12 cellular contexts compared by ENCODE assay signal in genomic region chr2:182667321-182667695, GRCh38. TPM values are rescaled to one million over a fixed set of nuclear protein-coding genes. Genes with fewer than 3 reads are reported as not detected.
A peak's percentile ranks its signal among the peaks of the same experiment; 100 is the strongest.
DNase-seq lines count a peak whose midpoint lies in the region; ATAC-seq, FAIRE-seq and TF ChIP-seq lines count a peak whose summit lies in the region.
"Had no signal": no experiment of that assay in that cellular context is flagged by ENCODE, and none has a peak within 500 bp of the region (broad histone marks: within the 10 kb centered on the region; RNA-seq: fewer than 3 reads in every experiment).

No MANE protein-coding gene starts in this region.

- H3K9ac ChIP-seq in OCI-LY3 (ENCODE audit: low read length), result no peak overlapping the region
- H3K9ac ChIP-seq in kidney (ENCODE audit: low read length in 2 of 2), result no peak overlapping the region

- H3K9me3 ChIP-seq in OCI-LY3 (ENCODE audit: insufficient read depth, low read length) (no peaks in the 10 kb centered on the region), kidney (ENCODE audit: control insufficient read depth in 1 of 2, low read length in 2 of 2) (no peaks in the 10 kb centered on the region)

- no peak for FAIRE-seq in kidney (lab: Jason Lieb, UNC)
- FAIRE-seq: small intestine had no signal

- H3K27me3 ChIP-seq in OCI-LY3 (ENCODE audit: low read depth, low read length), result no peaks in the 10 kb centered on the region

- no peaks in the 10 kb centered on the region for H3K79me2 ChIP-seq in OCI-LY3 (ENCODE audit: low read length)

- peaks cover 6% of the 10 kb centered on the region; the same call in 1 of the 2 replicates for H3K4me1 ChIP-seq in OCI-LY3 (ENCODE audit: low read length)
- no peaks in the 10 kb centered on the region for H3K4me1 ChIP-seq in kidney (ENCODE audit: control insufficient read depth in 1 of 2, insufficient read depth in 1 of 2, low read depth in 1 of 2, low read length in 2 of 2)

- ATAC-seq in GM18499 (IDR thresholded peaks at IDR 0.05; ENCODE audit: insufficient read depth, unreplicated experiment) (peak; percentile 9), GM19438 (IDR thresholded peaks at IDR 0.05; ENCODE audit: low read depth, unreplicated experiment) (peak; percentile 28), HG02885 (IDR thresholded peaks at IDR 0.05; ENCODE audit: poor library complexity, unreplicated experiment) (peak; percentile 36)

- no peak overlapping the region for H3K4me3 ChIP-seq in OCI-LY3 (ENCODE audit: low read length)
- no peak overlapping the region for H3K4me3 ChIP-seq in kidney (ENCODE audit: low read length in 2 of 2)

- H2AFZ ChIP-seq in OCI-LY3 (ENCODE audit: low read depth, low read length), result peak overlapping the region; percentile 58

- no peak for TF ChIP-seq CTCF in OCI-LY3 (IDR thresholded peaks at IDR 0.05; ENCODE audit: low read depth, low read length)
- TF ChIP-seq CTCF in kidney (IDR thresholded peaks at IDR 0.05; ENCODE audit: borderline replicate concordance, extremely low read depth, insufficient read depth), result no peak

- H4K20me1 ChIP-seq in OCI-LY3 (ENCODE audit: insufficient read depth, low read length), result no peaks in the 10 kb centered on the region

- H3K27ac ChIP-seq in OCI-LY3 (ENCODE audit: low read length) (no peak overlapping the region), kidney (ENCODE audit: low read depth in 2 of 2, low read length in 2 of 2) (no peak overlapping the region)
- H3K27ac ChIP-seq: HL-60 had no signal

- DNase-seq in amygdala (lab: John Stamatoyannopoulos, UW) (no peak), NCI-H2171 (lab: John Stamatoyannopoulos, UW) (no peak), cortex of kidney (lab: John Stamatoyannopoulos, UW) (no peak), kidney (no peak)
- DNase-seq: hypothalamus, NCI-H1417 had no signal

- H3K36me3 ChIP-seq in OCI-LY3 (replicated peaks; ENCODE audit: low read depth, low read length), result no peaks in the 10 kb centered on the region
- no peaks in the 10 kb centered on the region for H3K36me3 ChIP-seq in kidney (ENCODE audit: control insufficient read depth in 1 of 2, insufficient read depth in 2 of 2, low read length in 2 of 2)

- intact Hi-C loops in kidney (cut with DNase I), result no loop called here

- H3K4me2 ChIP-seq in OCI-LY3 (ENCODE audit: low read length), result no peak overlapping the region

RNA-seq across cellular contexts. Expression of gene DNAJC10, which starts 48.7 kb away (rescaled TPM):
- total RNA-seq in kidney, result 127 TPM
- polyA plus RNA-seq in kidney (ENCODE audit: insufficient read depth, low read depth, low replicate concordance), result 30.1 TPM
